8 cellular contexts compared by ENCODE assay signal in the genomic region with DNA sequence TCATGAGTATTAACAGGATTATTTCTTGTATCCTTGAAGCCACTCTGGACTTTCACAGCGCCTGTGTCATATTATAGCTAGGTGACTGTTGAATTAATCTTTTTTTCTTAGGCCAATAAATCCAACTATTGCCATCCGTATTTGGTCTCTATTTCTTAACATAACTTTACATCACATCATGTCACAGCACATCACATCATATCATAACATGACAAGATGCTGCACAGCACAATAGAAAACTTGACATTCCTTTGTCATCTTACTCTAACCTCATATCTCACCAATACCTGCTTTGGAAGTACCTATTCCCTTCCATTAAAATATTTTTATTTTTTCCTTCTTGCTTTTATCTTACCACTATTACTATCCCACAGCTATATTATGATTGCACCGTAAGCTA.
"Had no signal": no experiment of that assay in that cellular context is flagged by ENCODE, and none has a peak within 500 bp of the region (broad histone marks: within the 10 kb centered on the region; RNA-seq: fewer than 3 reads in every experiment).

No MANE protein-coding gene starts in this region.

- H2AFZ ChIP-seq: GM23248, GM23338 had no signal

- H3K4me2 ChIP-seq: GM23338 had no signal

- H3K36me3 ChIP-seq: HAP-1 had no signal

- DNase-seq: GM23248, GOT3, H7, H9, HCEC 1CT, HFFc6 had no signal

- H3K9me3 ChIP-seq: HAP-1 had no signal

- H3K27ac ChIP-seq: GM23248 had no signal

- H3K4me3 ChIP-seq: GM23248, GM23338, HAP-1 had no signal

- H3K9ac ChIP-seq: GM23248 had no signal
